14 cellular contexts compared by ENCODE assay signal in the genomic region with DNA sequence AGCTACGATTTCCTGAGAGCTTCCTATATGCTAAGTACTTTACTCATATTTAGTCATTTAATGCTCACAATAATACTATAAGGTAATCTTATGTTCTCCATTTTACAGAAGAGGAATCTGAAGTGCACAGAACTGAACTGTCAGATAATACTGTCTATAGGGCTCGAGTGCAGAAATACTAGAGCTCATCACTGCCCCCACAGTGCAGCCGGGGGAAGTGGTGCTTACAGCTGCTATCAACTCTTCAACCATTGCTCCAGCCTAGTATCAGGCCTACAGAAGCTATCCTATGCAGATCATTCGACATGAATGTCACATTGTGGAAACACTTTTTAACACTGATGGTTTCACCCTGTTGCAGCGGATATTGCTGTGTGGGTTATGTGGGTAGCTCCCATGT.
DNase-seq lines count a peak whose midpoint lies in the region; FAIRE-seq and TF ChIP-seq lines count a peak whose summit lies in the region.
"Had no signal": no experiment of that assay in that cellular context is flagged by ENCODE, and none has a peak within 500 bp of the region (broad histone marks: within the 10 kb centered on the region; RNA-seq: fewer than 3 reads in every experiment).

No MANE protein-coding gene starts in this region.

- H2AFZ ChIP-seq in Loucy (ENCODE audit: low read length) = no peak overlapping the region

- no peaks in the 10 kb centered on the region for H3F3A ChIP-seq in Loucy (ENCODE audit: low read depth)

- H3K79me2 ChIP-seq in Loucy (ENCODE audit: insufficient read depth, low read length) = no peaks in the 10 kb centered on the region

- no peaks in the 10 kb centered on the region for H3K9me2 ChIP-seq in Loucy (replicated peaks; ENCODE audit: low read depth, low read length)

- DNase-seq in SKM-1 treated with dmso at 0.1 percent for 144 hours (lab: John Stamatoyannopoulos, UW; ENCODE audit: unreplicated experiment) (peak; percentile 1), SKM-1 (lab: John Stamatoyannopoulos, UW; ENCODE audit: unreplicated experiment) (no peak), epithelial cell of esophagus (ENCODE audit: low read depth) (peak; percentile 26), urothelium cell line (ENCODE audit: low spot score) (peak; percentile 11), OCI-M2 (lab: John Stamatoyannopoulos, UW; ENCODE audit: unreplicated experiment) (no peak), superior temporal gyrus (ENCODE audit: extremely low spot score) (no peak)
- no peak for DNase-seq in stimulated activated naive CD4-positive, alpha-beta T cell (lab: John Stamatoyannopoulos, UW)
- DNase-seq: activated CD4-positive, CD25-positive, alpha-beta regulatory T cell; activated naive CD8-positive, alpha-beta T cell treated with anti-CD3 and anti-CD28 coated beads, Interleukin-2, amount 10 ng/mL, durations not matched to agents 7 days and 5 days; CD4-positive, CD25-positive, alpha-beta regulatory T cell; naive thymus-derived CD4-positive, alpha-beta T cell; NCI-H345 had no signal

- no peaks in the 10 kb centered on the region for H3K9me3 ChIP-seq in Loucy (ENCODE audit: insufficient read depth, low read depth, low read length)

- no peak overlapping the region for H3K4me2 ChIP-seq in Loucy (ENCODE audit: low read depth, low read length, poor library complexity, severe bottlenecking)

- no peak overlapping the region for H3K9ac ChIP-seq in Loucy (ENCODE audit: low read depth, low read length, poor library complexity, severe bottlenecking)

- H3K4me1 ChIP-seq in Loucy (ENCODE audit: insufficient read depth, low read length, poor library complexity, severe bottlenecking) = no peaks in the 10 kb centered on the region

- H3K36me3 ChIP-seq in Loucy (ENCODE audit: insufficient read depth, low read length) = no peaks in the 10 kb centered on the region

- FAIRE-seq in urothelium cell line (lab: Jason Lieb, UNC) = no peak
- FAIRE-seq: frontal cortex had no signal

- no peaks in the 10 kb centered on the region for H3K27me3 ChIP-seq in Loucy (ENCODE audit: insufficient read depth, low read length, poor library complexity, severe bottlenecking)

- peak; percentile 35 for TF ChIP-seq CTCF in Loucy (conservative IDR thresholded peaks at IDR 0.05; ENCODE audit: low read length)
- peak; percentile 25 for TF ChIP-seq CTCF in epithelial cell of esophagus (IDR thresholded peaks at IDR 0.05; ENCODE audit: insufficient read depth, low read depth, low read length, missing control alignments)

- H4K20me1 ChIP-seq in Loucy (ENCODE audit: insufficient read depth, low read length, poor library complexity, severe bottlenecking) = no peaks in the 10 kb centered on the region

- no peak overlapping the region for H3K4me3 ChIP-seq in Loucy (ENCODE audit: low read length, poor library complexity, severe bottlenecking)
- no peak overlapping the region for H3K4me3 ChIP-seq in epithelial cell of esophagus (ENCODE audit: low read length)

Comparison
In these comparisons a context has a peak if more than half of its experiments do, and no peak if none do; other contexts are left out.
1. DNase-seq: peak in SKM-1 treated with dmso at 0.1 percent for 144 hours (single experiment), epithelial cell of esophagus (single experiment) and urothelium cell line (single experiment); none in SKM-1 (single experiment), OCI-M2 (single experiment), superior temporal gyrus (single experiment) and stimulated activated naive CD4-positive, alpha-beta T cell (0 of 6).